In the genomic region with DNA sequence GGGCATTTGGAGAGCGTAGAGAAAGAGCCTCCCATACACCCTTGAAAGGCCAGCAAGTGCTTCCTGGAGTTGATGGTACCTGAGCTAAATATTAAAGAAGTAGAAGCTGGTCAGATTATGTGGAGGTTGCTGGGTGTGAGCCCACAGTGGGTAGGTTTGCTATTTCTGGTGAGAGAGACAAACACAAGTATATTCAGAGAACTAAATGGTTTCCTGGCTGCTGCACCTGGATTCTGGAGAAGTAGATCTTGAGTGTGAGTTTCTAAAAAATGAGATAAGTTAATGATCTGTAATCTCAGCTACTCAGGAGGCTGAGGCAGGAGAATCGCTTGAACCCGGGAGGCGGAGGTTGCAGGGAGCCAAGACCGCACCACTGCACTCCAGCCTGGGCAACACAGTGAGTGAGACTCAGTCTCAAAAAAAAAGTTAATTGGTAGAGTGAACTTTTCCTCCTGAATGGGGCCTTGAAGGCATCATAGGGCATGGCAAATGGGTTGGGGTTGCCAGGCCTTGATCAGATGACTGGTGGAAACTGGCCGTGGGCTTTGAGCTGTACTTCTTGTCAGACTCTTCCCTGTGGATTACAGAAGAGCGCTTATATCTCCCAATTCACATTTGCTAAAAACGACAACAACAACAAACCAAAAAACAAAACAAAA, we compare ENCODE assay signal across 16 cellular contexts.
"Had no signal": no experiment of that assay in that cellular context is flagged by ENCODE, and none has a peak within 500 bp of the region (broad histone marks: within the 10 kb centered on the region; RNA-seq: fewer than 3 reads in every experiment).

No MANE protein-coding gene starts in this region.

- H3K27ac Mint-ChIP-seq: activated CD8-positive, alpha-beta memory T cell treated with anti-CD3 and anti-CD28 coated beads, Interleukin-2, amount 10 ng/mL, durations not matched to agents 7 days and 5 days; activated naive CD4-positive, alpha-beta T cell treated with anti-CD3 and anti-CD28 coated beads, Interleukin-2, amount 10 ng/mL, durations not matched to agents 7 days and 5 days; activated T-helper 2 cell treated with anti-CD3 and anti-CD28 coated beads, Interferon-gamma antibody, Interleukin-2, Interleukin-4, amounts not matched to agents 10 μg/mL and 5 μg/mL and 100 μg/mL, durations not matched to agents 14 hours and 24 hours and 36 hours; naive B cell; T-helper 2 cell treated with Interferon-gamma antibody and Interleukin-4, amounts not matched to agents 5 μg/mL and 100 μg/mL, for 36 hours had no signal

- H3K27me3 ChIP-seq: cardiac muscle cell, neutrophil had no signal

- ATAC-seq: activated CD8-positive, alpha-beta memory T cell treated with anti-CD3 and anti-CD28 coated beads, Interleukin-2, amount 10 ng/mL, durations not matched to agents 7 days and 5 days; esophagus mucosa had no signal

- H3K36me3 ChIP-seq: cardiac muscle cell, neutrophil had no signal

- H3K4me1 Mint-ChIP-seq: activated CD8-positive, alpha-beta memory T cell treated with anti-CD3 and anti-CD28 coated beads, Interleukin-2, amount 10 ng/mL, durations not matched to agents 7 days and 5 days; activated naive CD4-positive, alpha-beta T cell treated with anti-CD3 and anti-CD28 coated beads, Interleukin-2, amount 10 ng/mL, durations not matched to agents 7 days and 5 days; naive B cell had no signal

- H3K4me3 ChIP-seq: cardiac muscle cell, skin epidermis had no signal

- H3K4me3 Mint-ChIP-seq: activated CD8-positive, alpha-beta memory T cell treated with anti-CD3 and anti-CD28 coated beads, Interleukin-2, amount 10 ng/mL, durations not matched to agents 7 days and 5 days; activated naive CD4-positive, alpha-beta T cell treated with anti-CD3 and anti-CD28 coated beads, Interleukin-2, amount 10 ng/mL, durations not matched to agents 7 days and 5 days; T-helper 2 cell treated with Interferon-gamma antibody and Interleukin-4, amounts not matched to agents 5 μg/mL and 100 μg/mL, for 36 hours had no signal

- H3K27ac ChIP-seq: cardiac muscle cell, neutrophil had no signal

- DNase-seq: activated CD4-positive, alpha-beta T cell treated with anti-CD3 and anti-CD28 coated beads, Interleukin-2, amount 50 U/mL, for 4 hours; activated CD4-positive, CD25-positive, alpha-beta regulatory T cell treated with anti-CD3 and anti-CD28 coated beads, Interleukin-2, amount 50 U/mL, for 72 hours; activated CD8-positive, alpha-beta memory T cell treated with anti-CD3 and anti-CD28 coated beads, Interleukin-2, amount 10 ng/mL, durations not matched to agents 7 days and 5 days; activated naive CD4-positive, alpha-beta T cell treated with anti-CD3 and anti-CD28 coated beads, Interleukin-2, amount 10 ng/mL, durations not matched to agents 7 days and 5 days; activated T-cell treated with anti-CD3 and anti-CD28 coated beads, Interleukin-2, amount 50 U/mL, for 1 hour; mammary epithelial cell; naive B cell; retina; stimulated activated CD4-positive, alpha-beta T cell treated with anti-CD3 and anti-CD28 coated beads, Interleukin-4, amount 100 ng/mL, for 24 hours; stimulated activated naive CD4-positive, alpha-beta T cell had no signal

- H3K9me3 Mint-ChIP-seq: activated naive CD4-positive, alpha-beta T cell treated with anti-CD3 and anti-CD28 coated beads, Interleukin-2, amount 10 ng/mL, durations not matched to agents 7 days and 5 days; activated T-helper 2 cell treated with anti-CD3 and anti-CD28 coated beads, Interferon-gamma antibody, Interleukin-2, Interleukin-4, amounts not matched to agents 10 μg/mL and 5 μg/mL and 100 μg/mL, durations not matched to agents 14 hours and 24 hours and 36 hours; T-helper 2 cell treated with Interferon-gamma antibody and Interleukin-4, amounts not matched to agents 5 μg/mL and 100 μg/mL, for 36 hours had no signal

- H3K36me3 Mint-ChIP-seq: activated CD8-positive, alpha-beta memory T cell treated with anti-CD3 and anti-CD28 coated beads, Interleukin-2, amount 10 ng/mL, durations not matched to agents 7 days and 5 days; activated naive CD4-positive, alpha-beta T cell treated with anti-CD3 and anti-CD28 coated beads, Interleukin-2, amount 10 ng/mL, durations not matched to agents 7 days and 5 days; naive B cell had no signal

- H3K9me3 ChIP-seq: neutrophil had no signal
